ENCODE assay signal across 16 cellular contexts in genomic region chr7:34839645-34840044, GRCh38.
"Had no signal": no experiment of that assay in that cellular context is flagged by ENCODE, and none has a peak within 500 bp of the region (broad histone marks: within the 10 kb centered on the region; RNA-seq: fewer than 3 reads in every experiment).

No MANE protein-coding gene starts in this region.

- H3K9me3 ChIP-seq: colonic mucosa, heart left ventricle, testis, vagina had no signal

- DNase-seq: activated CD4-positive, alpha-beta memory T cell treated with anti-CD3 and anti-CD28 coated beads for 36 hours; activated CD4-positive, alpha-beta T cell treated with anti-CD3 and anti-CD28 coated beads for 48 hours; activated effector memory CD4-positive, alpha-beta T cell treated with anti-CD3 and anti-CD28 coated beads, Interleukin-2, amount 50 U/mL, for 16 hours; activated naive CD4-positive, alpha-beta T cell treated with anti-CD3 and anti-CD28 coated beads, Interleukin-2, amount 10 ng/mL, durations not matched to agents 7 days and 5 days; activated T-cell treated with anti-CD3 and anti-CD28 coated beads for 4 hours; amygdala; colonic mucosa; heart left ventricle; left cardiac atrium; posterior cingulate gyrus; sigmoid colon; stimulated activated CD4-positive, alpha-beta T cell treated with anti-CD3 and anti-CD28 coated beads, Interleukin-2, amount 100 ng/mL, for 48 hours; stimulated activated naive CD4-positive, alpha-beta T cell; testis had no signal

- H3K27me3 ChIP-seq: colonic mucosa, heart left ventricle, sigmoid colon, testis, vagina had no signal

- H3K4me3 ChIP-seq: colonic mucosa, heart left ventricle, sigmoid colon, testis, vagina had no signal

- H3K4me1 ChIP-seq: colonic mucosa, heart left ventricle, sigmoid colon, testis, vagina had no signal

- H3K27ac ChIP-seq: colonic mucosa, epithelial cell of prostate, heart left ventricle, sigmoid colon, testis, vagina had no signal

- H3K36me3 ChIP-seq: colonic mucosa, heart left ventricle, sigmoid colon, vagina had no signal
